1 cellular context compared by ENCODE assay signal in the genomic region with DNA sequence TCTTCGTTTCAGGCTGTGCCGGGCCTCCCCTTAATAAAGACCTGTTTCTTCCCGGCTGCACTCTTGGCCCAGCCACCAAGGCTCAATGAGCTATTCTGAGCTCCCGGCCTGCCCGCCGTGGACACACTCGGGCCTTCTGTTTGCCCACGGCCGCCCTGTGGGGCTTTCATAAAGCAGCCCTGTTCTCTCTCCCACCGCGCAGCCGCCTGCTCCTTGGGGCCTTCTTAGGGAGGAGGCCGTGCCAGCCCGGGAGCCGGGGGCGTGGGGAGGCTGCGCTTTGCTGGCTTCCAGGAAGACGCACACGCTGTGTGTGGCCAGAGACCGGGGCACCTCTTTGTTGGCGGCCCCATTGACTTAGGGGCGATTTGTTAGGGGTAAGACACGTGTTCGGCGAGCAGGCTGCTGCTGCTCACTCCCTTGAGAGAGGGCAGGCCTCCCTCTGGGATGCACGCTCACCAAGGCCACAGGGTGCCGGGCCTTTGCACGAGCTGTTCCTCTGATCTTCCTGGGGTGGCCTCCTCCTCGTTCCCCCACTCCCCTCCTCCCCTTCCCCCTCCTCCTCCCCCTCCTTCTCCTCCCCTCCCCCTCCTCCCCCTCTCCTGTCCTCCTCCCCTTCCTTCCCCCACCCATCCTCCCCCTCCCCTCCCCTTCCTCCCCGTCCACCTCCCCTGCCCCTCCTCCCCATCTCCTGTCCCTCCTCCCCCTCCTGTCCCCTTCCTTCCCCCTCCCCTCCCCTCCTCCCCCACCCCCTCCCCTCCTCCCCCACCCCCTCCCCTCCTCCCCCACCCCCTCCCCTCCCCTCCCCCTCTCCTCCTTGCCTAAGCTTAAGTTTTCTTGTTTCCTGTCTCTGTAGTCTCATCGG.
TF ChIP-seq lines count a peak whose summit lies in the region.

No MANE protein-coding gene starts in this region.

TF ChIP-seq in HepG2, 621 proteins besides CTCF, POLR2A, EP300 and RAD21:
- TF ChIP-seq FOXC1 (CRISPR knock-in tag; IDR thresholded peaks at IDR 0.05; ENCODE audit: borderline replicate concordance) (no peak), RBFOX2 (IDR thresholded peaks at IDR 0.05; ENCODE audit: low read depth, low read length) (peak; percentile 48; the same call in 1 of the 2 replicates), ZFX (CRISPR knock-in tag; IDR thresholded peaks at IDR 0.05; ENCODE audit: low read depth) (0 out of 2 replicates have a peak, but pooled peaks have one; percentile 21), ZNF768 (CRISPR knock-in tag; IDR thresholded peaks at IDR 0.05) (peak; percentile 22; the same call in 1 of the 2 replicates), ZNF766 (CRISPR knock-in tag; IDR thresholded peaks at IDR 0.05; ENCODE audit: borderline replicate concordance) (no peak), ZNF564 (CRISPR knock-in tag; IDR thresholded peaks at IDR 0.05) (no peak), SNRNP70 (IDR thresholded peaks at IDR 0.05; ENCODE audit: low read depth, low read length) (no peak), ZNF552 (CRISPR knock-in tag; IDR thresholded peaks at IDR 0.05; ENCODE audit: borderline replicate concordance) (no peak), HNRNPK (IDR thresholded peaks at IDR 0.05; ENCODE audit: low read depth, low read length, poor library complexity, severe bottlenecking) (peak; percentile 96), SRSF1 (optimal IDR thresholded peaks at IDR 0.05; ENCODE audit: low read depth, low read length) (no peak), NONO (IDR thresholded peaks at IDR 0.05) (no peak), NONO (CRISPR knock-in tag; conservative IDR thresholded peaks at IDR 0.05) (no peak), ZNF883 (CRISPR knock-in tag; IDR thresholded peaks at IDR 0.05; ENCODE audit: not compliant biosample characterization) (no peak), KDM6A (CRISPR knock-in tag; IDR thresholded peaks at IDR 0.05; ENCODE audit: low read depth) (no peak), ZNF121 (CRISPR knock-in tag; IDR thresholded peaks at IDR 0.05) (no peak), HNRNPL (IDR thresholded peaks at IDR 0.05; ENCODE audit: low read depth, low read length) (peak; percentile 82), ZNF225 (CRISPR knock-in tag; IDR thresholded peaks at IDR 0.05) (no peak), NFIB (CRISPR knock-in tag; IDR thresholded peaks at IDR 0.05; ENCODE audit: borderline replicate concordance) (no peak), ZNF263 (CRISPR knock-in tag; IDR thresholded peaks at IDR 0.05) (peak; percentile 59), PCBP1 (IDR thresholded peaks at IDR 0.05; ENCODE audit: borderline replicate concordance, low read depth, low read length) (peak; percentile 96), AGO1 (IDR thresholded peaks at IDR 0.05; ENCODE audit: low read depth, low read length, poor library complexity, severe bottlenecking) (peak; percentile 37), ZNF678 (CRISPR knock-in tag; IDR thresholded peaks at IDR 0.05) (no peak), BRD4 (CRISPR knock-in tag; IDR thresholded peaks at IDR 0.05) (no peak), SRY (CRISPR knock-in tag; IDR thresholded peaks at IDR 0.05) (no peak), TP53 (CRISPR knock-in tag; conservative IDR thresholded peaks at IDR 0.05) (no peak), FOXO1 (CRISPR knock-in tag; IDR thresholded peaks at IDR 0.05) (no peak)
- TF ChIP-seq, protein P1, sequence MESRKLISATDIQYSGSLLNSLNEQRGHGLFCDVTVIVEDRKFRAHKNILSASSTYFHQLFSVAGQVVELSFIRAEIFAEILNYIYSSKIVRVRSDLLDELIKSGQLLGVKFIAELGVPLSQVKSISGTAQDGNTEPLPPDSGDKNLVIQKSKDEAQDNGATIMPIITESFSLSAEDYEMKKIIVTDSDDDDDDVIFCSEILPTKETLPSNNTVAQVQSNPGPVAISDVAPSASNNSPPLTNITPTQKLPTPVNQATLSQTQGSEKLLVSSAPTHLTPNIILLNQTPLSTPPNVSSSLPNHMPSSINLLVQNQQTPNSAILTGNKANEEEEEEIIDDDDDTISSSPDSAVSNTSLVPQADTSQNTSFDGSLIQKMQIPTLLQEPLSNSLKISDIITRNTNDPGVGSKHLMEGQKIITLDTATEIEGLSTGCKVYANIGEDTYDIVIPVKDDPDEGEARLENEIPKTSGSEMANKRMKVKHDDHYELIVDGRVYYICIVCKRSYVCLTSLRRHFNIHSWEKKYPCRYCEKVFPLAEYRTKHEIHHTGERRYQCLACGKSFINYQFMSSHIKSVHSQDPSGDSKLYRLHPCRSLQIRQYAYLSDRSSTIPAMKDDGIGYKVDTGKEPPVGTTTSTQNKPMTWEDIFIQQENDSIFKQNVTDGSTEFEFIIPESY (CRISPR knock-in tag; IDR thresholded peaks at IDR 0.05): peak; percentile 55
- TF ChIP-seq, protein P2, sequence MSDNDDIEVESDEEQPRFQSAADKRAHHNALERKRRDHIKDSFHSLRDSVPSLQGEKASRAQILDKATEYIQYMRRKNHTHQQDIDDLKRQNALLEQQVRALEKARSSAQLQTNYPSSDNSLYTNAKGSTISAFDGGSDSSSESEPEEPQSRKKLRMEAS (IDR thresholded peaks at IDR 0.05): peak; percentile 45
- TF ChIP-seq, protein P3, sequence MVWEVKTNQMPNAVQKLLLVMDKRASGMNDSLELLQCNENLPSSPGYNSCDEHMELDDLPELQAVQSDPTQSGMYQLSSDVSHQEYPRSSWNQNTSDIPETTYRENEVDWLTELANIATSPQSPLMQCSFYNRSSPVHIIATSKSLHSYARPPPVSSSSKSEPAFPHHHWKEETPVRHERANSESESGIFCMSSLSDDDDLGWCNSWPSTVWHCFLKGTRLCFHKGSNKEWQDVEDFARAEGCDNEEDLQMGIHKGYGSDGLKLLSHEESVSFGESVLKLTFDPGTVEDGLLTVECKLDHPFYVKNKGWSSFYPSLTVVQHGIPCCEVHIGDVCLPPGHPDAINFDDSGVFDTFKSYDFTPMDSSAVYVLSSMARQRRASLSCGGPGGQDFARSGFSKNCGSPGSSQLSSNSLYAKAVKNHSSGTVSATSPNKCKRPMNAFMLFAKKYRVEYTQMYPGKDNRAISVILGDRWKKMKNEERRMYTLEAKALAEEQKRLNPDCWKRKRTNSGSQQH (CRISPR knock-in tag; IDR thresholded peaks at IDR 0.05; ENCODE audit: low read depth): no peak
- TF ChIP-seq, protein P4, sequence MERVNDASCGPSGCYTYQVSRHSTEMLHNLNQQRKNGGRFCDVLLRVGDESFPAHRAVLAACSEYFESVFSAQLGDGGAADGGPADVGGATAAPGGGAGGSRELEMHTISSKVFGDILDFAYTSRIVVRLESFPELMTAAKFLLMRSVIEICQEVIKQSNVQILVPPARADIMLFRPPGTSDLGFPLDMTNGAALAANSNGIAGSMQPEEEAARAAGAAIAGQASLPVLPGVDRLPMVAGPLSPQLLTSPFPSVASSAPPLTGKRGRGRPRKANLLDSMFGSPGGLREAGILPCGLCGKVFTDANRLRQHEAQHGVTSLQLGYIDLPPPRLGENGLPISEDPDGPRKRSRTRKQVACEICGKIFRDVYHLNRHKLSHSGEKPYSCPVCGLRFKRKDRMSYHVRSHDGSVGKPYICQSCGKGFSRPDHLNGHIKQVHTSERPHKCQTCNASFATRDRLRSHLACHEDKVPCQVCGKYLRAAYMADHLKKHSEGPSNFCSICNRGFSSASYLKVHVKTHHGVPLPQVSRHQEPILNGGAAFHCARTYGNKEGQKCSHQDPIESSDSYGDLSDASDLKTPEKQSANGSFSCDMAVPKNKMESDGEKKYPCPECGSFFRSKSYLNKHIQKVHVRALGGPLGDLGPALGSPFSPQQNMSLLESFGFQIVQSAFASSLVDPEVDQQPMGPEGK (CRISPR knock-in tag; IDR thresholded peaks at IDR 0.05): 0 out of 2 replicates have a peak, but pooled peaks have one; percentile 14
- TF ChIP-seq, protein P5, sequence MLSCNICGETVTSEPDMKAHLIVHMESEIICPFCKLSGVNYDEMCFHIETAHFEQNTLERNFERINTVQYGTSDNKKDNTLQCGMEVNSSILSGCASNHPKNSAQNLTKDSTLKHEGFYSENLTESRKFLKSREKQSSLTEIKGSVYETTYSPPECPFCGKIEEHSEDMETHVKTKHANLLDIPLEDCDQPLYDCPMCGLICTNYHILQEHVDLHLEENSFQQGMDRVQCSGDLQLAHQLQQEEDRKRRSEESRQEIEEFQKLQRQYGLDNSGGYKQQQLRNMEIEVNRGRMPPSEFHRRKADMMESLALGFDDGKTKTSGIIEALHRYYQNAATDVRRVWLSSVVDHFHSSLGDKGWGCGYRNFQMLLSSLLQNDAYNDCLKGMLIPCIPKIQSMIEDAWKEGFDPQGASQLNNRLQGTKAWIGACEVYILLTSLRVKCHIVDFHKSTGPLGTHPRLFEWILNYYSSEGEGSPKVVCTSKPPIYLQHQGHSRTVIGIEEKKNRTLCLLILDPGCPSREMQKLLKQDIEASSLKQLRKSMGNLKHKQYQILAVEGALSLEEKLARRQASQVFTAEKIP (CRISPR knock-in tag; IDR thresholded peaks at IDR 0.05; ENCODE audit: borderline replicate concordance): no peak
- TF ChIP-seq, protein P6, sequence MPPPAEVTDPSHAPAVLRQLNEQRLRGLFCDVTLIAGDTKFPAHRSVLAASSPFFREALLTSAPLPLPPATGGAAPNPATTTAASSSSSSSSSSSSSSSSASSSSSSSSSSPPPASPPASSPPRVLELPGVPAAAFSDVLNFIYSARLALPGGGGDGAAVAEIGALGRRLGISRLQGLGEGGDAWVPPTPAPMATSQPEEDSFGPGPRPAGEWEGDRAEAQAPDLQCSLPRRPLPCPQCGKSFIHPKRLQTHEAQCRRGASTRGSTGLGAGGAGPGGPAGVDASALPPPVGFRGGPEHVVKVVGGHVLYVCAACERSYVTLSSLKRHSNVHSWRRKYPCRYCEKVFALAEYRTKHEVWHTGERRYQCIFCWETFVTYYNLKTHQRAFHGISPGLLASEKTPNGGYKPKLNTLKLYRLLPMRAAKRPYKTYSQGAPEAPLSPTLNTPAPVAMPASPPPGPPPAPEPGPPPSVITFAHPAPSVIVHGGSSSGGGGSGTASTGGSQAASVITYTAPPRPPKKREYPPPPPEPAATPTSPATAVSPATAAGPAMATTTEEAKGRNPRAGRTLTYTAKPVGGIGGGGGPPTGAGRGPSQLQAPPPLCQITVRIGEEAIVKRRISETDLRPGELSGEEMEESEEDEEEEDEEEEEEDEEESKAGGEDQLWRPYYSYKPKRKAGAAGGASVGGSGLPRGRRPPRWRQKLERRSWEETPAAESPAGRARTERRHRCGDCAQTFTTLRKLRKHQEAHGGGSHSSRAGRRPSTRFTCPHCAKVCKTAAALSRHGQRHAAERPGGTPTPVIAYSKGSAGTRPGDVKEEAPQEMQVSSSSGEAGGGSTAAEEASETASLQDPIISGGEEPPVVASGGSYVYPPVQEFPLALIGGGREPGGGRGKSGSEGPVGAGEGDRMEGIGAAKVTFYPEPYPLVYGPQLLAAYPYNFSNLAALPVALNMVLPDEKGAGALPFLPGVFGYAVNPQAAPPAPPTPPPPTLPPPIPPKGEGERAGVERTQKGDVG (CRISPR knock-in tag; IDR thresholded peaks at IDR 0.05; ENCODE audit: borderline replicate concordance): no peak
- TF ChIP-seq, protein P7, sequence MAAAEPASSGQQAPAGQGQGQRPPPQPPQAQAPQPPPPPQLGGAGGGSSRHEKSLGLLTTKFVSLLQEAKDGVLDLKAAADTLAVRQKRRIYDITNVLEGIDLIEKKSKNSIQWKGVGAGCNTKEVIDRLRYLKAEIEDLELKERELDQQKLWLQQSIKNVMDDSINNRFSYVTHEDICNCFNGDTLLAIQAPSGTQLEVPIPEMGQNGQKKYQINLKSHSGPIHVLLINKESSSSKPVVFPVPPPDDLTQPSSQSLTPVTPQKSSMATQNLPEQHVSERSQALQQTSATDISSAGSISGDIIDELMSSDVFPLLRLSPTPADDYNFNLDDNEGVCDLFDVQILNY (CRISPR knock-in tag; conservative IDR thresholded peaks at IDR 0.05): no peak
- TF ChIP-seq, protein P8, sequence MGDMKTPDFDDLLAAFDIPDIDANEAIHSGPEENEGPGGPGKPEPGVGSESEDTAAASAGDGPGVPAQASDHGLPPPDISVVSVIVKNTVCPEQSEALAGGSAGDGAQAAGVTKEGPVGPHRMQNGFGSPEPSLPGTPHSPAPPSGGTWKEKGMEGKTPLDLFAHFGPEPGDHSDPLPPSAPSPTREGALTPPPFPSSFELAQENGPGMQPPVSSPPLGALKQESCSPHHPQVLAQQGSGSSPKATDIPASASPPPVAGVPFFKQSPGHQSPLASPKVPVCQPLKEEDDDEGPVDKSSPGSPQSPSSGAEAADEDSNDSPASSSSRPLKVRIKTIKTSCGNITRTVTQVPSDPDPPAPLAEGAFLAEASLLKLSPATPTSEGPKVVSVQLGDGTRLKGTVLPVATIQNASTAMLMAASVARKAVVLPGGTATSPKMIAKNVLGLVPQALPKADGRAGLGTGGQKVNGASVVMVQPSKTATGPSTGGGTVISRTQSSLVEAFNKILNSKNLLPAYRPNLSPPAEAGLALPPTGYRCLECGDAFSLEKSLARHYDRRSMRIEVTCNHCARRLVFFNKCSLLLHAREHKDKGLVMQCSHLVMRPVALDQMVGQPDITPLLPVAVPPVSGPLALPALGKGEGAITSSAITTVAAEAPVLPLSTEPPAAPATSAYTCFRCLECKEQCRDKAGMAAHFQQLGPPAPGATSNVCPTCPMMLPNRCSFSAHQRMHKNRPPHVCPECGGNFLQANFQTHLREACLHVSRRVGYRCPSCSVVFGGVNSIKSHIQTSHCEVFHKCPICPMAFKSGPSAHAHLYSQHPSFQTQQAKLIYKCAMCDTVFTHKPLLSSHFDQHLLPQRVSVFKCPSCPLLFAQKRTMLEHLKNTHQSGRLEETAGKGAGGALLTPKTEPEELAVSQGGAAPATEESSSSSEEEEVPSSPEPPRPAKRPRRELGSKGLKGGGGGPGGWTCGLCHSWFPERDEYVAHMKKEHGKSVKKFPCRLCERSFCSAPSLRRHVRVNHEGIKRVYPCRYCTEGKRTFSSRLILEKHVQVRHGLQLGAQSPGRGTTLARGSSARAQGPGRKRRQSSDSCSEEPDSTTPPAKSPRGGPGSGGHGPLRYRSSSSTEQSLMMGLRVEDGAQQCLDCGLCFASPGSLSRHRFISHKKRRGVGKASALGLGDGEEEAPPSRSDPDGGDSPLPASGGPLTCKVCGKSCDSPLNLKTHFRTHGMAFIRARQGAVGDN (CRISPR knock-in tag; IDR thresholded peaks at IDR 0.05): peak; percentile 66
